ENCODE assay signal across 8 cellular contexts in genomic region chr10:83373659-83374058, GRCh38.
A peak's percentile ranks its signal among the peaks of the same experiment; 100 is the strongest.
DNase-seq lines count a peak whose midpoint lies in the region; ATAC-seq and TF ChIP-seq lines count a peak whose summit lies in the region.

No MANE protein-coding gene starts in this region.

- no peak overlapping the region for H3K27ac Mint-ChIP-seq in activated T-helper 17 cell treated with anti-CD3 and anti-CD28 coated beads, Interleukin-2, amount 50 U/mL, for 72 hours
- no peak overlapping the region for H3K27ac Mint-ChIP-seq in CD14-positive monocyte

- H3K27me3 Mint-ChIP-seq in activated T-helper 17 cell treated with anti-CD3 and anti-CD28 coated beads, Interleukin-2, amount 50 U/mL, for 72 hours = no peaks in the 10 kb centered on the region
- H3K27me3 Mint-ChIP-seq in CD14-positive monocyte (ENCODE audit: low read depth in 3 of 3) = no peaks in the 10 kb centered on the region

- H3K27me3 ChIP-seq in MG63 = no peaks in the 10 kb centered on the region

- in situ Hi-C loops in G401 (cut with HindIII; ENCODE audit: low sequenced_read_pairs) = no loop called here

- no peak overlapping the region for H3K4me3 Mint-ChIP-seq in activated T-helper 17 cell treated with anti-CD3 and anti-CD28 coated beads, Interleukin-2, amount 50 U/mL, for 72 hours
- no peak overlapping the region for H3K4me3 Mint-ChIP-seq in CD14-positive monocyte

- H3K4me1 Mint-ChIP-seq in activated T-helper 17 cell treated with anti-CD3 and anti-CD28 coated beads, Interleukin-2, amount 50 U/mL, for 72 hours = no peaks in the 10 kb centered on the region
- H3K4me1 Mint-ChIP-seq in CD14-positive monocyte = no peaks in the 10 kb centered on the region

- peaks cover 19% of the 10 kb centered on the region for H3K9me3 Mint-ChIP-seq in activated T-helper 17 cell treated with anti-CD3 and anti-CD28 coated beads, Interleukin-2, amount 50 U/mL, for 72 hours
- peaks cover 0 to 3% (median 1%) of the 10 kb centered on the region in 7 donors for H3K9me3 Mint-ChIP-seq in CD14-positive monocyte

- intact Hi-C loops in CD14-positive monocyte (cut with micrococcal nuclease) = no loop called here

- H3K36me3 ChIP-seq in MG63 = no peaks in the 10 kb centered on the region

- no peak for TF ChIP-seq CTCF in CD14-positive monocyte (IDR thresholded peaks at IDR 0.05)

- no peak overlapping the region for H3K4me3 ChIP-seq in MG63

- ATAC-seq in activated T-helper 17 cell treated with anti-CD3 and anti-CD28 coated beads, Interleukin-2, amount 50 U/mL, for 72 hours (replicated peaks) = no peak
- ATAC-seq in GM19397 (IDR thresholded peaks at IDR 0.05; ENCODE audit: unreplicated experiment) = no peak

- no peaks in the 10 kb centered on the region; the same call in 1 of the 2 replicates for H3K9me3 ChIP-seq in MG63

- DNase-seq in G401 (ENCODE audit: low spot score) (peak; percentile 9), MG63 (peak; percentile 19), amniotic epithelial cell (ENCODE audit: low read depth) (peak; percentile 95), kidney tubule cell (ENCODE audit: low spot score) (peak; percentile 18), CD14-positive monocyte (ENCODE audit: low spot score) (no peak), NCI-H345 (lab: John Stamatoyannopoulos, UW) (no peak)

- no peaks in the 10 kb centered on the region for H3K36me3 Mint-ChIP-seq in activated T-helper 17 cell treated with anti-CD3 and anti-CD28 coated beads, Interleukin-2, amount 50 U/mL, for 72 hours (ENCODE audit: low read depth)
- no peaks in the 10 kb centered on the region for H3K36me3 Mint-ChIP-seq in CD14-positive monocyte

Comparison
In these comparisons a context has a peak if more than half of its experiments do, and no peak if none do; other contexts are left out.
1. DNase-seq: peak in G401 (single experiment), MG63 (single experiment), amniotic epithelial cell (single experiment) and kidney tubule cell (single experiment); none in CD14-positive monocyte (single experiment) and NCI-H345 (single experiment).